26 cellular contexts compared by ENCODE assay signal in genomic region chr2:15346624-15347023, GRCh38.
DNase-seq lines count a peak whose midpoint lies in the region; ATAC-seq, FAIRE-seq and TF ChIP-seq lines count a peak whose summit lies in the region.
"Had no signal": no experiment of that assay in that cellular context is flagged by ENCODE, and none has a peak within 500 bp of the region (broad histone marks: within the 10 kb centered on the region; RNA-seq: fewer than 3 reads in every experiment).

No MANE protein-coding gene starts in this region.

- H3F3A ChIP-seq in SK-N-SH (replicated peaks; ENCODE audit: insufficient read depth), result no peaks in the 10 kb centered on the region

- no peaks in the 10 kb centered on the region for H3K9me2 ChIP-seq in SK-N-SH

- H3K27me3 Mint-ChIP-seq in endothelial cell (ENCODE audit: unreplicated experiment), result no peaks in the 10 kb centered on the region
- H3K27me3 Mint-ChIP-seq: B cell; CD4-positive, CD25-positive, alpha-beta regulatory T cell had no signal

- H3K36me3 Mint-ChIP-seq in endothelial cell (ENCODE audit: low read depth, unreplicated experiment), result peaks cover 19% of the 10 kb centered on the region

- H3K27ac Mint-ChIP-seq in endothelial cell (ENCODE audit: unreplicated experiment), result no peak overlapping the region
- H3K27ac Mint-ChIP-seq: B cell; CD4-positive, CD25-positive, alpha-beta regulatory T cell; CD8-positive, alpha-beta T cell; HFFc6 had no signal

- H3K79me2 ChIP-seq in SK-N-SH (ENCODE audit: insufficient read depth), result no peaks in the 10 kb centered on the region

- H3K9me3 ChIP-seq in SK-N-SH, result no peaks in the 10 kb centered on the region
- H3K9me3 ChIP-seq in tibial nerve, result peaks cover 0 to 26% (median 5%) of the 10 kb centered on the region in 4 donors
- H3K9me3 ChIP-seq: BLaER1, Caco-2 had no signal

- no peak for TF ChIP-seq POLR2A in tibial nerve (IDR thresholded peaks at IDR 0.05)

- 100% methylated on average over 1 of the region's 1 CpG for WGBS in SK-N-SH (ENCODE audit: low lambda C conversion rate)
- WGBS in tibial nerve, 2 donors, result 88 to 98% methylated on average over 1 of the region's 1 CpG

- TF ChIP-seq RAD21 in SK-N-SH (IDR thresholded peaks at IDR 0.05; ENCODE audit: low read length), result no peak

- H4K20me1 ChIP-seq in SK-N-SH (ENCODE audit: insufficient read depth), result no peaks in the 10 kb centered on the region
- H4K20me1 ChIP-seq: BLaER1 had no signal

- no peak for ATAC-seq in SK-N-SH treated with all-trans-retinoic acid at 6 μM for 48 hours
- ATAC-seq: CD8-positive, alpha-beta T cell; HCT116 had no signal

- H2AFZ ChIP-seq in SK-N-SH (ENCODE audit: low read depth), result no peak overlapping the region
- H2AFZ ChIP-seq: GM23248 had no signal

- H3K27me3 ChIP-seq in SK-N-SH (ENCODE audit: insufficient read depth) (no peaks in the 10 kb centered on the region), tibial nerve (no peaks in the 10 kb centered on the region)
- H3K27me3 ChIP-seq: BLaER1 had no signal

- H3K9me3 Mint-ChIP-seq in endothelial cell (ENCODE audit: unreplicated experiment), result no peaks in the 10 kb centered on the region

- H3K4me3 ChIP-seq in SK-N-SH (ENCODE audit: low read depth in 2 of 2, low read length in 1 of 2), result no peak overlapping the region
- H3K4me3 ChIP-seq in tibial nerve, result no peak overlapping the region
- H3K4me3 ChIP-seq: BLaER1, GM23248 had no signal

- POLR2A ChIA-PET in SK-N-SH (lab: Yijun Ruan, JAX), result no interaction called here

- FAIRE-seq in urothelium cell line (lab: Jason Lieb, UNC), result peak; percentile 74
- FAIRE-seq: A204.1, GM12891, H1 had no signal

- H3K27ac ChIP-seq in SK-N-SH (ENCODE audit: low read depth in 2 of 2, low read length in 1 of 2) (no peak overlapping the region), tibial nerve (no peak overlapping the region)
- H3K27ac ChIP-seq: 22Rv1, BLaER1, C4-2B, GM23248 had no signal

- H3K4me2 ChIP-seq in SK-N-SH, result no peak overlapping the region
- H3K4me2 ChIP-seq: BLaER1 had no signal

- peak overlapping the region; percentile 38 for H3K4me3 Mint-ChIP-seq in endothelial cell (ENCODE audit: unreplicated experiment)
- H3K4me3 Mint-ChIP-seq: B cell; CD4-positive, CD25-positive, alpha-beta regulatory T cell; CD8-positive, alpha-beta T cell; HFFc6 had no signal

- TF ChIP-seq EP300 in SK-N-SH (IDR thresholded peaks at IDR 0.05; ENCODE audit: borderline replicate concordance in 1 of 2, low read depth in 1 of 2, low read length in 1 of 2) (no peak), tibial nerve (IDR thresholded peaks at IDR 0.05) (no peak)

- no peak for TF ChIP-seq CTCF in SK-N-SH (IDR thresholded peaks at IDR 0.05)
- no peak for TF ChIP-seq CTCF in endothelial cell (IDR thresholded peaks at IDR 0.05; ENCODE audit: unreplicated experiment)
- TF ChIP-seq CTCF in tibial nerve (IDR thresholded peaks at IDR 0.05), result no peak

- CTCF ChIA-PET in SK-N-SH (lab: Yijun Ruan, JAX), result no interaction called here

- H3K4me1 ChIP-seq in SK-N-SH (ENCODE audit: control insufficient read depth in 1 of 2, insufficient read depth in 2 of 2, low read depth in 1 of 2, low read length in 1 of 2), result no peaks in the 10 kb centered on the region; a peak in 1 of 4 replicates
- no peaks in the 10 kb centered on the region for H3K4me1 ChIP-seq in tibial nerve
- H3K4me1 ChIP-seq: BLaER1, Caco-2 had no signal

- DNase-seq in SK-N-SH (no peak), RKO (ENCODE audit: low spot score) (peak; percentile 7), endothelial cell (ENCODE audit: low spot score) (no peak), urothelium cell line (ENCODE audit: low spot score) (no peak), tibial nerve (ENCODE audit: low spot score in 2 of 2) (no peak), DMS 273 (lab: John Stamatoyannopoulos, UW; ENCODE audit: unreplicated experiment) (no peak)
- no peak for DNase-seq in activated T-cell treated with anti-CD3 and anti-CD28 coated beads, Interleukin-2, amount 50 U/mL, for 48 hours
- DNase-seq: Caco-2; CD4-positive, CD25-positive, alpha-beta regulatory T cell; CD8-positive, alpha-beta T cell; DMS 273 treated with DMSO at 0.1 percent for 48 hours; DMS79; EL; GF-D8; GM23248; H7; HFFc6 had no signal

- peaks cover 6% of the 10 kb centered on the region for H3K4me1 Mint-ChIP-seq in endothelial cell (ENCODE audit: unreplicated experiment)
- H3K4me1 Mint-ChIP-seq: B cell had no signal

- H3K36me3 ChIP-seq in SK-N-SH (replicated peaks in 1 of 2; ENCODE audit: control insufficient read depth in 1 of 2, insufficient read depth in 2 of 2, low read length in 1 of 2) (no peaks in the 10 kb centered on the region), tibial nerve (peaks cover 0 to 72% (median 0%) of the 10 kb centered on the region in 3 donors)

- no peak overlapping the region for H3K9ac ChIP-seq in SK-N-SH
- H3K9ac ChIP-seq: BLaER1, GM23248 had no signal

TF ChIP-seq in SK-N-SH treated with all-trans-retinoic acid at 6 μM for 48 hours, 23 proteins besides CTCF, POLR2A, EP300 and RAD21:
- peak; percentile 90 for TF ChIP-seq ZNF8 (CRISPR knock-in tag; IDR thresholded peaks at IDR 0.05)
- no peak for TF ChIP-seq TCF4 (CRISPR knock-in tag; IDR thresholded peaks at IDR 0.05; ENCODE audit: borderline replicate concordance)

TF ChIP-seq in SK-N-SH, 30 proteins besides CTCF, POLR2A, EP300 and RAD21:
- TF ChIP-seq GABPA (IDR thresholded peaks at IDR 0.05; ENCODE audit: low read depth), result no peak
- TF ChIP-seq, protein P1, sequence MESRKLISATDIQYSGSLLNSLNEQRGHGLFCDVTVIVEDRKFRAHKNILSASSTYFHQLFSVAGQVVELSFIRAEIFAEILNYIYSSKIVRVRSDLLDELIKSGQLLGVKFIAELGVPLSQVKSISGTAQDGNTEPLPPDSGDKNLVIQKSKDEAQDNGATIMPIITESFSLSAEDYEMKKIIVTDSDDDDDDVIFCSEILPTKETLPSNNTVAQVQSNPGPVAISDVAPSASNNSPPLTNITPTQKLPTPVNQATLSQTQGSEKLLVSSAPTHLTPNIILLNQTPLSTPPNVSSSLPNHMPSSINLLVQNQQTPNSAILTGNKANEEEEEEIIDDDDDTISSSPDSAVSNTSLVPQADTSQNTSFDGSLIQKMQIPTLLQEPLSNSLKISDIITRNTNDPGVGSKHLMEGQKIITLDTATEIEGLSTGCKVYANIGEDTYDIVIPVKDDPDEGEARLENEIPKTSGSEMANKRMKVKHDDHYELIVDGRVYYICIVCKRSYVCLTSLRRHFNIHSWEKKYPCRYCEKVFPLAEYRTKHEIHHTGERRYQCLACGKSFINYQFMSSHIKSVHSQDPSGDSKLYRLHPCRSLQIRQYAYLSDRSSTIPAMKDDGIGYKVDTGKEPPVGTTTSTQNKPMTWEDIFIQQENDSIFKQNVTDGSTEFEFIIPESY (IDR thresholded peaks at IDR 0.05; ENCODE audit: borderline replicate concordance, low read depth), result no peak
- TF ChIP-seq MEF2A (IDR thresholded peaks at IDR 0.05; ENCODE audit: borderline replicate concordance, low read depth), result no peak
- TF ChIP-seq IRF3 (IDR thresholded peaks at IDR 0.05; ENCODE audit: low read depth, low read length), result no peak
- no peak for TF ChIP-seq FOSL2 (IDR thresholded peaks at IDR 0.05; ENCODE audit: borderline replicate concordance, low read depth)
- TF ChIP-seq TEAD4 (IDR thresholded peaks at IDR 0.05; ENCODE audit: borderline replicate concordance, insufficient read depth), result no peak
- no peak for TF ChIP-seq RXRA (IDR thresholded peaks at IDR 0.05; ENCODE audit: borderline replicate concordance, low read depth)
- TF ChIP-seq GATA2 (CRISPR knock-in tag; IDR thresholded peaks at IDR 0.05), result no peak
- no peak for TF ChIP-seq YY1 (IDR thresholded peaks at IDR 0.05; ENCODE audit: low read depth)
- TF ChIP-seq NFIC (IDR thresholded peaks at IDR 0.05; ENCODE audit: borderline replicate concordance), result no peak
- TF ChIP-seq REST (IDR thresholded peaks at IDR 0.05; ENCODE audit: low read depth, low read length), result no peak
- no peak for TF ChIP-seq TAF1 (IDR thresholded peaks at IDR 0.05; ENCODE audit: borderline replicate concordance, low read depth, low read length)
- TF ChIP-seq JUND (IDR thresholded peaks at IDR 0.05), result no peak
- no peak for TF ChIP-seq POLR2AphosphoS5 (IDR thresholded peaks at IDR 0.05; ENCODE audit: low read depth, low read length)
